Comparison of ENCODE assay signal across 1 cellular context in the genomic region with DNA sequence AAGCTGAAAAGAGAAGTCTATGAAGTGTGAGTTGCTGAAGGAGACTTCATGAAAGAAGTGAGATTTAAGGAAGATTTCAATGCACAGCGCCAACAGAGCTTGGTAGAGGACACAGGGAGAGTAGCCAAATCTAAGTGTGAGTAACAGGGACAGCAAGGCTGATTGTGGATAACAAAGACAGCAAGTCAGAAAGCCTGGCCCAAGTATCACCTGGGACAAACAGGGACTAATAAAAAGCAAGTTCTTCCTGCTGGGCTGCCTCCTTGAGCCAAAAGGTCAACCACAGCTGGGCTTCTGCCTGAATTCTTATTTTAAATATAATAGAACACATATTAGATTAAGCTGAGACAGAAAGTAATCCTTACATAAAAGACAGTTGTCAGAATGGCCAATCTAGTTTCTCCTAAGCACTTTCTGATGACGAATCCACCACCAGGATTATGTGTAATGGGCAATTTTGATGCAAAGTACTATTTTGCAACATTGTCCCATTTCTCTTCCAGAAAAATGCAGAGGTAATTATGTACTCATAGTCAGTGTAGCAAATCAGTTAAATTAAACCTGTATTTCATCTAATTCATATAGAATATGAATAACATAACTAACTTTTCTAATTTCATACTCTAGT.
TF ChIP-seq lines count a peak whose summit lies in the region.

No MANE protein-coding gene starts in this region.

TF ChIP-seq in HEK293T, 16 proteins besides CTCF, POLR2A, EP300 and RAD21 (continued from another document):
- TF ChIP-seq PKNOX1 (IDR thresholded peaks at IDR 0.05) (no peak), NFRKB (IDR thresholded peaks at IDR 0.05) (no peak), FOXK2 (IDR thresholded peaks at IDR 0.05) (no peak), ARNT (IDR thresholded peaks at IDR 0.05) (no peak), L3MBTL2 (conservative IDR thresholded peaks at IDR 0.05) (no peak), TARDBP (IDR thresholded peaks at IDR 0.05) (no peak), ZNF384 (IDR thresholded peaks at IDR 0.05) (no peak), CTBP1 (IDR thresholded peaks at IDR 0.05; ENCODE audit: borderline replicate concordance) (no peak), LEF1 (IDR thresholded peaks at IDR 0.05; ENCODE audit: borderline replicate concordance) (no peak)
